In the genomic region with DNA sequence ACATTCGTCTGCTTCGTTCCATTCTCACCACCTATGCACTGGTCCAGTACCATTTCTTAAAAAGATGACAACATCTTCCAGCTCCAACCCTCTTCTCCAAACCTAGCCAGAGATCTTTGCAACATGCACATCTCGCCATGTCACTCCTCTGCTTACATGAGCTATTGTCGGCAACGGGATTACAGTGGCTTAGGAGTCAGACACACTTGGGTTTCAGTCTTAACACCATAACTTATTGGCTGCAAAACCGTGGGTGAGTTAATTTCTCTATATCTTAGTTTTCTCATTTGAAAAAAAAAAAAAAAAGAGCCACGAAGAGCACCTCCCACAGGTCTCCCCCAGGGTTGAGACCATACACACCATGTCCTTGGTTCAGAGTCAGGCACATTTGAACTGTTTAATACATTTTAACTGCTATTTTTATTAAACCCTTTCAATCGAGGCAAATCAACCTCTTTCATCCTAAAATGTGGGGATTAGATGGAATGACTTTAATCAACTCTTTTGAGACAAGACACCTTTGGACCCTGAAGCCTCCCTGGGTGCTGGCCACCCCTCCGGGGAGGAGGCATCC, we compare ENCODE assay signal across 8 cellular contexts. TPM values are rescaled to one million over a fixed set of nuclear protein-coding genes. Genes with fewer than 3 reads are reported as not detected.
DNase-seq lines count a peak whose midpoint lies in the region; ATAC-seq and TF ChIP-seq lines count a peak whose summit lies in the region.

No MANE protein-coding gene starts in this region.

- DNase-seq in activated CD4-positive, alpha-beta T cell treated with anti-CD3 and anti-CD28 coated beads, Interleukin-2, amount 10 ng/mL, durations not matched to agents 24 days and 14 days: peak; percentile 58
- no peak for DNase-seq in activated CD4-positive, alpha-beta T cell treated with anti-CD3 and anti-CD28 coated beads, Interleukin-2, amount 50 U/mL, for 1 hour
- DNase-seq in activated T-helper 1 cell treated with anti-CD3 and anti-CD28 coated beads, Interleukin-12 subunit alpha, Interleukin-12 subunit beta, Interleukin-2, Interleukin-4 antibody, amounts not matched to agents 30 ng/mL and 10 ng/mL and 1 ng/mL, durations not matched to agents 14 hours and 24 hours and 36 hours (ENCODE audit: low spot score): no peak
- DNase-seq in suprapubic skin (ENCODE audit: low spot score in 2 of 2) (no peak), NCI-H2171 (lab: John Stamatoyannopoulos, UW) (no peak), EL (no peak)

- no peak overlapping the region for H3K27ac ChIP-seq in iPS-20b (ENCODE audit: low read length)
- no peak overlapping the region for H3K27ac ChIP-seq in suprapubic skin

- peaks cover 19% of the 10 kb centered on the region for H3K4me1 Mint-ChIP-seq in activated CD4-positive, alpha-beta T cell treated with anti-CD3 and anti-CD28 coated beads, Interleukin-2, amount 10 ng/mL, durations not matched to agents 24 days and 14 days
- H3K4me1 Mint-ChIP-seq in activated T-helper 1 cell treated with anti-CD3 and anti-CD28 coated beads, Interleukin-12 subunit alpha, Interleukin-12 subunit beta, Interleukin-2, Interleukin-4 antibody, amounts not matched to agents 30 ng/mL and 10 ng/mL and 1 ng/mL, durations not matched to agents 14 hours and 24 hours and 36 hours (ENCODE audit: low read depth): peaks cover 24% of the 10 kb centered on the region

- H3K9me3 ChIP-seq in iPS-20b (ENCODE audit: insufficient read depth, low read depth, low read length): no peaks in the 10 kb centered on the region
- no peaks in the 10 kb centered on the region for H3K9me3 ChIP-seq in suprapubic skin

- no peak for TF ChIP-seq POLR2A in suprapubic skin (IDR thresholded peaks at IDR 0.05)

- H3K4me3 Mint-ChIP-seq in activated CD4-positive, alpha-beta T cell treated with anti-CD3 and anti-CD28 coated beads, Interleukin-2, amount 10 ng/mL, durations not matched to agents 24 days and 14 days: peak overlapping the region; percentile 74
- H3K4me3 Mint-ChIP-seq in activated T-helper 1 cell treated with anti-CD3 and anti-CD28 coated beads, Interleukin-12 subunit alpha, Interleukin-12 subunit beta, Interleukin-2, Interleukin-4 antibody, amounts not matched to agents 30 ng/mL and 10 ng/mL and 1 ng/mL, durations not matched to agents 14 hours and 24 hours and 36 hours: peak overlapping the region; percentile 45

- intact Hi-C loops in activated CD4-positive, alpha-beta T cell treated with anti-CD3 and anti-CD28 coated beads, Interleukin-2, amount 10 ng/mL, durations not matched to agents 24 days and 14 days (cut with micrococcal nuclease): loop anchor here (5.0 to 10.0 kb wide), 2 partner anchors 35 to 53 kb away; no protein-coding TSS in a partner anchor
- intact Hi-C loops in activated T-helper 1 cell treated with anti-CD3 and anti-CD28 coated beads, Interleukin-12 subunit alpha, Interleukin-12 subunit beta, Interleukin-2, Interleukin-4 antibody, amounts not matched to agents 30 ng/mL and 10 ng/mL and 1 ng/mL, durations not matched to agents 14 hours and 24 hours and 36 hours (cut with micrococcal nuclease): no loop called here

- peaks cover 72% of the 10 kb centered on the region for H3K27me3 Mint-ChIP-seq in activated CD4-positive, alpha-beta T cell treated with anti-CD3 and anti-CD28 coated beads, Interleukin-2, amount 10 ng/mL, durations not matched to agents 24 days and 14 days
- peaks cover 72% of the 10 kb centered on the region for H3K27me3 Mint-ChIP-seq in activated T-helper 1 cell treated with anti-CD3 and anti-CD28 coated beads, Interleukin-12 subunit alpha, Interleukin-12 subunit beta, Interleukin-2, Interleukin-4 antibody, amounts not matched to agents 30 ng/mL and 10 ng/mL and 1 ng/mL, durations not matched to agents 14 hours and 24 hours and 36 hours (ENCODE audit: insufficient read depth)

- H3K27ac Mint-ChIP-seq in activated CD4-positive, alpha-beta T cell treated with anti-CD3 and anti-CD28 coated beads, Interleukin-2, amount 10 ng/mL, durations not matched to agents 24 days and 14 days: peak overlapping the region; percentile 32
- no peak overlapping the region for H3K27ac Mint-ChIP-seq in activated T-helper 1 cell treated with anti-CD3 and anti-CD28 coated beads, Interleukin-12 subunit alpha, Interleukin-12 subunit beta, Interleukin-2, Interleukin-4 antibody, amounts not matched to agents 30 ng/mL and 10 ng/mL and 1 ng/mL, durations not matched to agents 14 hours and 24 hours and 36 hours

- peak overlapping the region; percentile 33; the same call in 1 of the 2 replicates for H3K9ac ChIP-seq in iPS-20b (ENCODE audit: low read depth, low read length)

- no peak for TF ChIP-seq CTCF in suprapubic skin (IDR thresholded peaks at IDR 0.05)

- H3K36me3 Mint-ChIP-seq in activated CD4-positive, alpha-beta T cell treated with anti-CD3 and anti-CD28 coated beads, Interleukin-2, amount 10 ng/mL, durations not matched to agents 24 days and 14 days (ENCODE audit: low read depth): no peaks in the 10 kb centered on the region
- peaks cover 4% of the 10 kb centered on the region for H3K36me3 Mint-ChIP-seq in activated T-helper 1 cell treated with anti-CD3 and anti-CD28 coated beads, Interleukin-12 subunit alpha, Interleukin-12 subunit beta, Interleukin-2, Interleukin-4 antibody, amounts not matched to agents 30 ng/mL and 10 ng/mL and 1 ng/mL, durations not matched to agents 14 hours and 24 hours and 36 hours (ENCODE audit: low read depth)

- no peaks in the 10 kb centered on the region for H3K9me3 Mint-ChIP-seq in activated CD4-positive, alpha-beta T cell treated with anti-CD3 and anti-CD28 coated beads, Interleukin-2, amount 10 ng/mL, durations not matched to agents 24 days and 14 days
- no peaks in the 10 kb centered on the region for H3K9me3 Mint-ChIP-seq in activated T-helper 1 cell treated with anti-CD3 and anti-CD28 coated beads, Interleukin-12 subunit alpha, Interleukin-12 subunit beta, Interleukin-2, Interleukin-4 antibody, amounts not matched to agents 30 ng/mL and 10 ng/mL and 1 ng/mL, durations not matched to agents 14 hours and 24 hours and 36 hours

- peaks cover 27% of the 10 kb centered on the region for H3K27me3 ChIP-seq in iPS-20b (ENCODE audit: insufficient read depth, low read length)
- H3K27me3 ChIP-seq in suprapubic skin: peaks cover 17% of the 10 kb centered on the region

- H3K4me1 ChIP-seq in iPS-20b (ENCODE audit: insufficient read depth, low read length): peaks cover 4% of the 10 kb centered on the region; the same call in 1 of the 2 replicates
- peaks cover 21% of the 10 kb centered on the region for H3K4me1 ChIP-seq in suprapubic skin

- no peak for ATAC-seq in GM21390 (IDR thresholded peaks at IDR 0.05; ENCODE audit: unreplicated experiment)

- 43% methylated on average over 9 of the region's 9 CpGs for WGBS in suprapubic skin

- no peak for TF ChIP-seq EP300 in suprapubic skin (IDR thresholded peaks at IDR 0.05)

- H3K36me3 ChIP-seq in iPS-20b (ENCODE audit: insufficient read depth, low read depth, low read length) (no peaks in the 10 kb centered on the region), suprapubic skin (no peaks in the 10 kb centered on the region)

- H3K4me3 ChIP-seq in iPS-20b (ENCODE audit: low read length): peak overlapping the region; percentile 70
- peak overlapping the region; percentile 78 for H3K4me3 ChIP-seq in suprapubic skin

RNA-seq across cellular contexts. Expression of gene ANKRD29, which starts 0.9 kb away (rescaled TPM):
- total RNA-seq in activated CD4-positive, alpha-beta T cell treated with anti-CD3 and anti-CD28 coated beads, Interleukin-2, amount 10 ng/mL, durations not matched to agents 24 days and 14 days: not detected in 2 replicates
- total RNA-seq in activated T-helper 1 cell treated with anti-CD3 and anti-CD28 coated beads, Interleukin-12 subunit alpha, Interleukin-12 subunit beta, Interleukin-2, Interleukin-4 antibody, amounts not matched to agents 30 ng/mL and 10 ng/mL and 1 ng/mL, durations not matched to agents 14 hours and 24 hours and 36 hours: not detected in 2 replicates
- total RNA-seq in suprapubic skin: 1 to 10 TPM; 1.5 to 9.9 (median 6.2) TPM

RNA-seq across cellular contexts. Expression of gene LAMA3, which starts 27.4 kb away (rescaled TPM):
- total RNA-seq in activated CD4-positive, alpha-beta T cell treated with anti-CD3 and anti-CD28 coated beads, Interleukin-2, amount 10 ng/mL, durations not matched to agents 24 days and 14 days: not detected in 2 replicates
- not detected in 2 replicates for total RNA-seq in activated T-helper 1 cell treated with anti-CD3 and anti-CD28 coated beads, Interleukin-12 subunit alpha, Interleukin-12 subunit beta, Interleukin-2, Interleukin-4 antibody, amounts not matched to agents 30 ng/mL and 10 ng/mL and 1 ng/mL, durations not matched to agents 14 hours and 24 hours and 36 hours
- 100 to 1,000 TPM; 233 to 370 (median 253) TPM for total RNA-seq in suprapubic skin

Comparison
In these comparisons a context has a peak if more than half of its experiments do, and no peak if none do; other contexts are left out.
1. RNA of gene LAMA3, which starts 27.4 kb away (total RNA-seq): 233 to 370 TPM in suprapubic skin; not detected in activated CD4-positive, alpha-beta T cell treated with anti-CD3 and anti-CD28 coated beads, Interleukin-2, amount 10 ng/mL, durations not matched to agents 24 days and 14 days and not detected in activated T-helper 1 cell treated with anti-CD3 and anti-CD28 coated beads, Interleukin-12 subunit alpha, Interleukin-12 subunit beta, Interleukin-2, Interleukin-4 antibody, amounts not matched to agents 30 ng/mL and 10 ng/mL and 1 ng/mL, durations not matched to agents 14 hours and 24 hours and 36 hours; every median in the first group is over 100 times any median in the second.